Comparison of ENCODE assay signal across 8 cellular contexts in genomic region chr10:69409176-69409495, GRCh38. TPM values are rescaled to one million over a fixed set of nuclear protein-coding genes. Genes with fewer than 3 reads are reported as not detected.
DNase-seq lines count a peak whose midpoint lies in the region; ATAC-seq, FAIRE-seq and TF ChIP-seq lines count a peak whose summit lies in the region.

No MANE protein-coding gene starts in this region.

- TF ChIP-seq CTCF in gastroesophageal sphincter (IDR thresholded peaks at IDR 0.05), result peak in 1 of 4 experiments; percentile 1

- no peak for TF ChIP-seq EP300 in gastroesophageal sphincter (IDR thresholded peaks at IDR 0.05)

- H3K4me1 ChIP-seq in gastroesophageal sphincter (peaks cover 0 to 95% (median 40%) of the 10 kb centered on the region in 3 donors), skeletal muscle tissue (ENCODE audit: control insufficient read depth in 3 of 3, insufficient read depth in 3 of 3, low read length in 3 of 3) (peaks cover 24 to 28% (median 27%) of the 10 kb centered on the region in 3 donors)

- H3K36me3 ChIP-seq in gastroesophageal sphincter (peaks cover 0 to 32% of the 10 kb centered on the region in 2 donors), skeletal muscle tissue (ENCODE audit: control insufficient read depth in 3 of 3, insufficient read depth in 3 of 3, low read length in 3 of 3) (peaks cover 0 to 3% (median 0%) of the 10 kb centered on the region in 3 donors)

- WGBS in gastroesophageal sphincter (ENCODE audit: low coverage in 1 of 2), 2 donors, result 0 to 27% methylated on average over 5 of the region's 7 CpGs

- no peak for FAIRE-seq in H54 (lab: Jason Lieb, UNC)

- H3K9me3 ChIP-seq in gastroesophageal sphincter, result no peaks in the 10 kb centered on the region
- H3K9me3 ChIP-seq in skeletal muscle tissue (ENCODE audit: control insufficient read depth in 3 of 3, low read length in 3 of 3), result no peaks in the 10 kb centered on the region

- CTCF ChIA-PET in activated CD4-positive, alpha-beta memory T cell treated with anti-CD3 and anti-CD28 coated beads, Interleukin-2, amount 10 ng/mL, durations not matched to agents 7 days and 5 days (lab: Charles Lee), result interaction anchor here (1.0 to 2.5 kb wide), 11 partner anchors 15 to 207 kb away, joined by 3 to 46 read pairs (median 4); no protein-coding TSS in a partner anchor

- H3K27ac ChIP-seq in gastroesophageal sphincter, result peak overlapping the region; percentile 77 to 97 (median 94)
- H3K27ac ChIP-seq in skeletal muscle tissue (ENCODE audit: low read depth, low read length), result peak overlapping the region; percentile 88

- H3K4me3 Mint-ChIP-seq in activated CD4-positive, alpha-beta memory T cell treated with anti-CD3 and anti-CD28 coated beads, Interleukin-2, amount 10 ng/mL, durations not matched to agents 7 days and 5 days, result no peak overlapping the region

- no peak for DNase-seq in activated CD4-positive, alpha-beta memory T cell treated with anti-CD3 and anti-CD28 coated beads, Interleukin-2, amount 10 ng/mL, durations not matched to agents 7 days and 5 days
- DNase-seq in H54 (ENCODE audit: insufficient read length, low spot score) (no peak), putamen (ENCODE audit: low spot score) (no peak)
- DNase-seq in activated CD4-positive, CD25-positive, alpha-beta regulatory T cell treated with anti-CD3 and anti-CD28 coated beads, Interleukin-2, amount 50 U/mL, for 72 hours, result no peak

- H3K9ac ChIP-seq in skeletal muscle tissue (ENCODE audit: low read depth in 1 of 3, low read length in 3 of 3), result peak overlapping the region; percentile 67 to 73 (median 68)

- ATAC-seq in GM19043 (IDR thresholded peaks at IDR 0.05; ENCODE audit: low read depth, unreplicated experiment), result peak; percentile 2
- ATAC-seq in gastroesophageal sphincter, result no peak
- ATAC-seq in GM18498 (IDR thresholded peaks at IDR 0.05; ENCODE audit: unreplicated experiment), result no peak

- H3K9me3 Mint-ChIP-seq in activated CD4-positive, alpha-beta memory T cell treated with anti-CD3 and anti-CD28 coated beads, Interleukin-2, amount 10 ng/mL, durations not matched to agents 7 days and 5 days, result no peaks in the 10 kb centered on the region

- peak overlapping the region; percentile 69 for H3K27ac Mint-ChIP-seq in activated CD4-positive, alpha-beta memory T cell treated with anti-CD3 and anti-CD28 coated beads, Interleukin-2, amount 10 ng/mL, durations not matched to agents 7 days and 5 days

- H3K4me1 Mint-ChIP-seq in activated CD4-positive, alpha-beta memory T cell treated with anti-CD3 and anti-CD28 coated beads, Interleukin-2, amount 10 ng/mL, durations not matched to agents 7 days and 5 days, result peaks cover 34% of the 10 kb centered on the region

- H3K36me3 Mint-ChIP-seq in activated CD4-positive, alpha-beta memory T cell treated with anti-CD3 and anti-CD28 coated beads, Interleukin-2, amount 10 ng/mL, durations not matched to agents 7 days and 5 days (ENCODE audit: low read depth), result peaks cover 7% of the 10 kb centered on the region

- H3K27me3 ChIP-seq in gastroesophageal sphincter (no peaks in the 10 kb centered on the region), skeletal muscle tissue (ENCODE audit: control insufficient read depth in 3 of 3, insufficient read depth in 3 of 3, low read length in 3 of 3) (no peaks in the 10 kb centered on the region)

- POLR2A ChIA-PET in activated CD4-positive, alpha-beta memory T cell treated with anti-CD3 and anti-CD28 coated beads, Interleukin-2, amount 10 ng/mL, durations not matched to agents 7 days and 5 days (lab: Charles Lee), result interaction anchor here (1.0 to 3.6 kb wide), 6 partner anchors 11 to 286 kb away, joined by 3 to 21 read pairs (median 5); partner anchors contain the start of gene VPS26A

- no peaks in the 10 kb centered on the region for H3K27me3 Mint-ChIP-seq in activated CD4-positive, alpha-beta memory T cell treated with anti-CD3 and anti-CD28 coated beads, Interleukin-2, amount 10 ng/mL, durations not matched to agents 7 days and 5 days

- no peak for TF ChIP-seq POLR2A in gastroesophageal sphincter (IDR thresholded peaks at IDR 0.05)
- no peak for TF ChIP-seq POLR2A in H54 (IDR thresholded peaks at IDR 0.05; ENCODE audit: low read depth, low read length)

- H3K4me3 ChIP-seq in gastroesophageal sphincter, result peak overlapping the region in 1 of 2 donors; percentile 54
- peak overlapping the region; percentile 59 to 66 (median 61) for H3K4me3 ChIP-seq in skeletal muscle tissue (ENCODE audit: low read length in 3 of 3)

RNA-seq across cellular contexts. Expression of gene TACR2, which starts 7.6 kb away (rescaled TPM):
- total RNA-seq in activated CD4-positive, alpha-beta memory T cell treated with anti-CD3 and anti-CD28 coated beads, Interleukin-2, amount 10 ng/mL, durations not matched to agents 7 days and 5 days, result not detected
- total RNA-seq in gastroesophageal sphincter, result 100 to 1,000 TPM in 2 of 4 donors, 10 to 100 TPM in 2; 37.1 to 176 (median 122) TPM
- not detected for total RNA-seq in skeletal muscle tissue

RNA-seq across cellular contexts. Expression of gene TSPAN15, which starts 42.1 kb away (rescaled TPM):
- 1 to 10 TPM; 9.0 to 9.1 TPM for total RNA-seq in activated CD4-positive, alpha-beta memory T cell treated with anti-CD3 and anti-CD28 coated beads, Interleukin-2, amount 10 ng/mL, durations not matched to agents 7 days and 5 days
- total RNA-seq in gastroesophageal sphincter (10 to 100 TPM; 51.9 to 66.7 (median 58.1) TPM), skeletal muscle tissue (72.0 TPM)

Comparison
In these comparisons a context has a peak if more than half of its experiments do, and no peak if none do; other contexts are left out.
1. RNA of gene TACR2, which starts 7.6 kb away (total RNA-seq): 37.1 to 176 TPM in gastroesophageal sphincter; not detected in activated CD4-positive, alpha-beta memory T cell treated with anti-CD3 and anti-CD28 coated beads, Interleukin-2, amount 10 ng/mL, durations not matched to agents 7 days and 5 days and not detected in skeletal muscle tissue (single experiment); every median in the first group is over 10 times any median in the second.